ENCODE assay signal across 23 cellular contexts in genomic region chr17:34502426-34502825, GRCh38.
DNase-seq lines count a peak whose midpoint lies in the region; ATAC-seq, FAIRE-seq and TF ChIP-seq lines count a peak whose summit lies in the region.
"Had no signal": no experiment of that assay in that cellular context is flagged by ENCODE, and none has a peak within 500 bp of the region (broad histone marks: within the 10 kb centered on the region; RNA-seq: fewer than 3 reads in every experiment).

No MANE protein-coding gene starts in this region.

- H4K20me1 ChIP-seq in HepG2 (ENCODE audit: insufficient read depth, low read length) = no peaks in the 10 kb centered on the region

- 37 to 42% methylated on average over 4 of the region's 4 CpGs for WGBS in heart right ventricle, 2 donors
- WGBS in liver = 33% methylated on average over 4 of the region's 4 CpGs
- WGBS in HepG2 (ENCODE audit: low lambda C conversion rate) = 4% methylated on average over 4 of the region's 4 CpGs
- WGBS in right lobe of liver (ENCODE audit: insufficient coverage, low coverage, low lambda C conversion rate, missing lambda C conversion rate) = 16% methylated on average over 4 of the region's 4 CpGs

- H3K36me3 ChIP-seq in heart right ventricle = no peaks in the 10 kb centered on the region
- H3K36me3 ChIP-seq in liver (ENCODE audit: control insufficient read depth in 4 of 4, insufficient read depth in 3 of 4, low read depth in 1 of 4, low read length in 3 of 4) = no peaks in the 10 kb centered on the region
- no peaks in the 10 kb centered on the region for H3K36me3 ChIP-seq in HepG2 (replicated peaks in 1 of 2; ENCODE audit: control insufficient read depth in 1 of 2, insufficient read depth in 2 of 2, low read length in 2 of 2)
- no peaks in the 10 kb centered on the region for H3K36me3 ChIP-seq in right lobe of liver
- H3K36me3 ChIP-seq: BE2C; BLaER1 treated with 17β-estradiol and CSF1 and Interleukin-3, amounts not matched to agents 10 nM and 100 nM had no signal

- TF ChIP-seq RAD21 in liver (IDR thresholded peaks at IDR 0.05) (no peak), HepG2 (CRISPR knock-in tag; IDR thresholded peaks at IDR 0.05) (no peak)

- TF ChIP-seq EP300 in HepG2 (IDR thresholded peaks at IDR 0.05; ENCODE audit: low read depth in 2 of 2, low read length in 2 of 2) (no peak), HepG2 (CRISPR knock-in tag; IDR thresholded peaks at IDR 0.05; ENCODE audit: borderline replicate concordance) (no peak)

- peaks cover 0 to 22% (median 16%) of the 10 kb centered on the region in 9 donors for H3K4me1 ChIP-seq in heart right ventricle
- peaks cover 0 to 2% (median 0%) of the 10 kb centered on the region in 4 donors for H3K4me1 ChIP-seq in liver (ENCODE audit: control insufficient read depth in 4 of 4, insufficient read depth in 4 of 4, low read length in 3 of 4)
- H3K4me1 ChIP-seq in HepG2 (ENCODE audit: insufficient read depth, low read length) = no peaks in the 10 kb centered on the region
- no peaks in the 10 kb centered on the region for H3K4me1 ChIP-seq in right lobe of liver
- H3K4me1 ChIP-seq: A549, BE2C had no signal

- intact Hi-C loops in heart right ventricle (cut with DNase I) = no loop called here
- intact Hi-C loops in Right ventricle myocardium superior (cut with DNase I) = no loop called here
- intact Hi-C loops in HepG2 (cut with micrococcal nuclease; ENCODE audit: unreplicated experiment) = no loop called here
- intact Hi-C loops in right lobe of liver (cut with DNase I) = no loop called here

- in situ Hi-C loops in HepG2 (cut with HindIII; ENCODE audit: extremely low pct_ligation_motif_present, low pct_unique_long_range_greater_than_20kb) = no loop called here

- no peak for FAIRE-seq in HepG2 (lab: Jason Lieb, UNC)
- FAIRE-seq: GM12891, GM18507 had no signal

- no peak for TF ChIP-seq CTCF in heart right ventricle (IDR thresholded peaks at IDR 0.05)
- no peak for TF ChIP-seq CTCF in liver (IDR thresholded peaks at IDR 0.05; ENCODE audit: low read depth, low read length, missing input control)
- no peak for TF ChIP-seq CTCF in HepG2 (CRISPR knock-in tag; IDR thresholded peaks at IDR 0.05)
- no peak for TF ChIP-seq CTCF in right lobe of liver (IDR thresholded peaks at IDR 0.05)

- no peaks in the 10 kb centered on the region for H3K79me2 ChIP-seq in HepG2 (ENCODE audit: insufficient read depth, low read length)

- H2AFZ ChIP-seq in HepG2 (ENCODE audit: low read length) = no peak overlapping the region
- H2AFZ ChIP-seq: GM23338 had no signal

- H3K27ac ChIP-seq in heart right ventricle (no peak overlapping the region), liver (ENCODE audit: low read depth in 1 of 2, low read length in 2 of 2) (no peak overlapping the region), HepG2 (ENCODE audit: extremely low read length, insufficient read depth, low read length) (no peak overlapping the region), right lobe of liver (no peak overlapping the region)
- H3K27ac ChIP-seq: A549; BLaER1 treated with 17β-estradiol and CSF1 and Interleukin-3, amounts not matched to agents 10 nM and 100 nM had no signal

- H3K4me2 ChIP-seq in HepG2 (ENCODE audit: low read depth, low read length) = no peak overlapping the region
- H3K4me2 ChIP-seq: A549, GM23338 had no signal

- POLR2A ChIA-PET in HepG2 (lab: Yijun Ruan, JAX) = no interaction called here

- TF ChIP-seq POLR2A in HepG2 (IDR thresholded peaks at IDR 0.05; ENCODE audit: insufficient read depth in 1 of 2, low read depth in 2 of 2, low read length in 2 of 2) (no peak), right lobe of liver (IDR thresholded peaks at IDR 0.05) (no peak)

- ATAC-seq in heart right ventricle (peak in 4 of 8 donors; percentile 34 to 60 (median 47)), Right ventricle myocardium superior (ENCODE audit: poor library complexity) (no peak), HepG2 (no peak), right lobe of liver (peak; percentile 25 to 51 (median 34))
- ATAC-seq: A549, GM23338, HCT116 had no signal

- DNase-seq in heart right ventricle (peak; percentile 25 to 28), Right ventricle myocardium superior (no peak), HepG2 (ENCODE audit: low spot score) (no peak), right lobe of liver (no peak), NCI-H2029 (lab: John Stamatoyannopoulos, UW) (no peak)
- no peak for DNase-seq in activated naive CD4-positive, alpha-beta T cell treated with Interleukin-2 at 50 U/mL for 16 hours
- DNase-seq: 8988T; ACHN; AML-193; BE2C; CD4-positive, alpha-beta T cell; CD8-positive, alpha-beta memory T cell; DMS53; DMS79 treated with DMSO at 0.1 percent for 48 hours; GF-D8; H9 had no signal

- H3K4me3 ChIP-seq in heart right ventricle (no peak overlapping the region), liver (ENCODE audit: low read depth in 1 of 3, low read length in 3 of 3) (no peak overlapping the region), HepG2 (replicated peaks in 1 of 3; ENCODE audit: insufficient read depth in 1 of 3, low read depth in 2 of 3, low read length in 3 of 3) (no peak overlapping the region), right lobe of liver (no peak overlapping the region)
- H3K4me3 ChIP-seq: A549; BLaER1 treated with 17β-estradiol and CSF1 and Interleukin-3, amounts not matched to agents 10 nM and 100 nM; GM23338 had no signal

- H3K27me3 ChIP-seq in heart right ventricle (peaks cover 0 to 42% (median 22%) of the 10 kb centered on the region in 7 donors), liver (ENCODE audit: control insufficient read depth in 4 of 4, insufficient read depth in 4 of 4, low read length in 3 of 4) (peaks cover 0 to 6% (median 1%) of the 10 kb centered on the region in 4 donors), HepG2 (ENCODE audit: control insufficient read depth in 1 of 2, insufficient read depth in 2 of 2, low read length in 2 of 2) (no peaks in the 10 kb centered on the region), right lobe of liver (no peaks in the 10 kb centered on the region)
- H3K27me3 ChIP-seq: BLaER1 treated with 17β-estradiol and CSF1 and Interleukin-3, amounts not matched to agents 10 nM and 100 nM had no signal

- no peak overlapping the region for H3K9ac ChIP-seq in liver (ENCODE audit: low read depth in 1 of 2, low read length in 2 of 2)
- no peak overlapping the region for H3K9ac ChIP-seq in HepG2 (ENCODE audit: insufficient read depth, low read depth, low read length)
- H3K9ac ChIP-seq: BLaER1 treated with 17β-estradiol and CSF1 and Interleukin-3, amounts not matched to agents 10 nM and 100 nM had no signal

- no TSS peak for BruUV-seq in HepG2 (replicated peaks; lab: Mats Ljungman, UMichigan)

- no peaks in the 10 kb centered on the region for H3K9me3 ChIP-seq in heart right ventricle
- H3K9me3 ChIP-seq in liver (ENCODE audit: control insufficient read depth in 4 of 4, low read length in 3 of 4) = no peaks in the 10 kb centered on the region
- no peaks in the 10 kb centered on the region for H3K9me3 ChIP-seq in HepG2 (ENCODE audit: low read length)
- no peaks in the 10 kb centered on the region for H3K9me3 ChIP-seq in right lobe of liver
- H3K9me3 ChIP-seq: A549; BE2C; BLaER1 treated with 17β-estradiol and CSF1 and Interleukin-3, amounts not matched to agents 10 nM and 100 nM had no signal

- CTCF ChIA-PET in HepG2 (lab: Yijun Ruan, JAX; ENCODE audit: low intra/inter-chr PET ratio, low total read pairs) = no interaction called here

TF ChIP-seq in liver, 16 proteins besides CTCF, POLR2A, EP300 and RAD21 (continues in another document):
- no peak for TF ChIP-seq HNF4G (IDR thresholded peaks at IDR 0.05)
- no peak for TF ChIP-seq HNF4A (conservative IDR thresholded peaks at IDR 0.05)
- no peak for TF ChIP-seq YY1 (IDR thresholded peaks at IDR 0.05)
- peak; percentile 96 for TF ChIP-seq NR2F2 (IDR thresholded peaks at IDR 0.05)
- no peak for TF ChIP-seq JUND (IDR thresholded peaks at IDR 0.05)
- peak; percentile 10 for TF ChIP-seq SP1 (IDR thresholded peaks at IDR 0.05)
- no peak for TF ChIP-seq FOXA2 (IDR thresholded peaks at IDR 0.05)
- peak; percentile 75 to 81 for TF ChIP-seq RXRA (IDR thresholded peaks at IDR 0.05)
- TF ChIP-seq EGR1 (IDR thresholded peaks at IDR 0.05; ENCODE audit: low read depth in 2 of 2) = no peak
- TF ChIP-seq TAF1 (conservative IDR thresholded peaks at IDR 0.05) = no peak
- no peak for TF ChIP-seq FOXA1 (IDR thresholded peaks at IDR 0.05)

TF ChIP-seq in HepG2, 621 proteins besides CTCF, POLR2A, EP300 and RAD21:
- TF ChIP-seq ZMAT3 (CRISPR knock-in tag; conservative IDR thresholded peaks at IDR 0.05) (no peak), ZNF20 (CRISPR knock-in tag; IDR thresholded peaks at IDR 0.05) (no peak), MIER2 (CRISPR knock-in tag; IDR thresholded peaks at IDR 0.05) (no peak)

Comparison
In these comparisons a context has a peak if more than half of its experiments do, and no peak if none do; other contexts are left out.
1. ATAC-seq: peak in right lobe of liver (4 of 4); none in Right ventricle myocardium superior (single experiment) and HepG2 (single experiment).
2. DNase-seq: peak in heart right ventricle (2 of 2); none in Right ventricle myocardium superior (single experiment), HepG2 (single experiment), right lobe of liver (0 of 3), activated naive CD4-positive, alpha-beta T cell treated with Interleukin-2 at 50 U/mL for 16 hours (single experiment) and NCI-H2029 (single experiment).